10 cellular contexts compared by ENCODE assay signal in genomic region chr16:89407925-89408300, GRCh38.
DNase-seq lines count a peak whose midpoint lies in the region; ATAC-seq and TF ChIP-seq lines count a peak whose summit lies in the region.
"Had no signal": no experiment of that assay in that cellular context is flagged by ENCODE, and none has a peak within 500 bp of the region (broad histone marks: within the 10 kb centered on the region; RNA-seq: fewer than 3 reads in every experiment).

No MANE protein-coding gene starts in this region.

- TF ChIP-seq EP300 in esophagus muscularis mucosa (IDR thresholded peaks at IDR 0.05), result no peak

- TF ChIP-seq CTCF in RWPE2 (IDR thresholded peaks at IDR 0.05; ENCODE audit: poor library complexity, severe bottlenecking) (no peak), esophagus muscularis mucosa (IDR thresholded peaks at IDR 0.05) (no peak), nephron progenitor cell (IDR thresholded peaks at IDR 0.05) (no peak)

- H3K27me3 ChIP-seq in CD4-positive, CD25-positive, alpha-beta regulatory T cell (ENCODE audit: control insufficient read depth, insufficient read depth, low read length), result no peaks in the 10 kb centered on the region
- H3K27me3 ChIP-seq in RWPE2 (ENCODE audit: insufficient read depth, poor library complexity, severe bottlenecking), result no peaks in the 10 kb centered on the region
- no peaks in the 10 kb centered on the region for H3K27me3 ChIP-seq in esophagus muscularis mucosa

- H3K27ac Mint-ChIP-seq in CD4-positive, CD25-positive, alpha-beta regulatory T cell, result peak overlapping the region; percentile 90 to 96 (median 95)
- peak overlapping the region; percentile 97 for H3K27ac Mint-ChIP-seq in nephron progenitor cell

- no peaks in the 10 kb centered on the region for H3K9me3 Mint-ChIP-seq in CD4-positive, CD25-positive, alpha-beta regulatory T cell
- H3K9me3 Mint-ChIP-seq in nephron progenitor cell, result no peaks in the 10 kb centered on the region

- no peak for TF ChIP-seq POLR2A in esophagus muscularis mucosa (IDR thresholded peaks at IDR 0.05; ENCODE audit: low read depth)

- no peak for DNase-seq in CD4-positive, CD25-positive, alpha-beta regulatory T cell
- DNase-seq in RWPE2 (ENCODE audit: low spot score), result no peak
- DNase-seq in esophagus muscularis mucosa (ENCODE audit: extremely low spot score), result no peak
- no peak for DNase-seq in nephron progenitor cell
- DNase-seq in pons (ENCODE audit: low spot score), result no peak
- DNase-seq in NCI-H446 treated with DMSO at 0.1 percent for 48 hours (lab: John Stamatoyannopoulos, UW), result no peak
- no peak for DNase-seq in activated CD4-positive, CD25-positive, alpha-beta regulatory T cell (lab: John Stamatoyannopoulos, UW)
- no peak for DNase-seq in SW 1271 (lab: John Stamatoyannopoulos, UW)
- DNase-seq: EL; stimulated activated CD4-positive, alpha-beta T cell treated with anti-CD3 and anti-CD28 coated beads, Interleukin-4, amount 100 ng/mL, for 24 hours had no signal

- intact Hi-C loops in esophagus muscularis mucosa (cut with DNase I), result no loop called here

- peaks cover 43 to 93% (median 72%) of the 10 kb centered on the region in 4 donors for H3K4me1 Mint-ChIP-seq in CD4-positive, CD25-positive, alpha-beta regulatory T cell
- peaks cover 91% of the 10 kb centered on the region for H3K4me1 Mint-ChIP-seq in nephron progenitor cell

- H3K9me3 ChIP-seq in CD4-positive, CD25-positive, alpha-beta regulatory T cell (ENCODE audit: control insufficient read depth in 2 of 2, low read length in 2 of 2), result no peaks in the 10 kb centered on the region
- H3K9me3 ChIP-seq in RWPE2 (ENCODE audit: severe bottlenecking) (no peaks in the 10 kb centered on the region), esophagus muscularis mucosa (no peaks in the 10 kb centered on the region)

- peak overlapping the region; percentile 91 for H3K27ac ChIP-seq in CD4-positive, CD25-positive, alpha-beta regulatory T cell (ENCODE audit: insufficient read depth, low read length, poor library complexity, severe bottlenecking)
- H3K27ac ChIP-seq in RWPE2 (ENCODE audit: poor library complexity, severe bottlenecking) (peak overlapping the region; percentile 59), esophagus muscularis mucosa (replicated peaks in 1 of 4) (peak overlapping the region; percentile 40 to 72 (median 58))

- H3K4me1 ChIP-seq in CD4-positive, CD25-positive, alpha-beta regulatory T cell (ENCODE audit: control insufficient read depth, insufficient read depth, low read length, poor library complexity, severe bottlenecking), result peaks cover 99% of the 10 kb centered on the region
- H3K4me1 ChIP-seq in RWPE2 (ENCODE audit: insufficient read depth, poor library complexity, severe bottlenecking) (peaks cover 50% of the 10 kb centered on the region), esophagus muscularis mucosa (peaks cover 82 to 97% (median 95%) of the 10 kb centered on the region in 4 donors)

- WGBS in esophagus muscularis mucosa, result 72% methylated on average over 3 of the region's 5 CpGs

- peak overlapping the region; percentile 82 to 89 (median 84) for H3K4me3 Mint-ChIP-seq in CD4-positive, CD25-positive, alpha-beta regulatory T cell
- no peak overlapping the region for H3K4me3 Mint-ChIP-seq in nephron progenitor cell

- no peaks in the 10 kb centered on the region for H3K36me3 Mint-ChIP-seq in CD4-positive, CD25-positive, alpha-beta regulatory T cell
- H3K36me3 Mint-ChIP-seq in nephron progenitor cell (ENCODE audit: low read depth), result no peaks in the 10 kb centered on the region

- no peaks in the 10 kb centered on the region for H3K27me3 Mint-ChIP-seq in CD4-positive, CD25-positive, alpha-beta regulatory T cell
- peaks cover 9% of the 10 kb centered on the region for H3K27me3 Mint-ChIP-seq in nephron progenitor cell (ENCODE audit: low read depth, poor library complexity)

- no peaks in the 10 kb centered on the region for H3K36me3 ChIP-seq in CD4-positive, CD25-positive, alpha-beta regulatory T cell (ENCODE audit: control insufficient read depth, insufficient read depth, low read length)
- 0 out of 2 replicates have a peak, but pooled peaks cover 5% of the 10 kb centered on the region for H3K36me3 ChIP-seq in RWPE2 (ENCODE audit: low read depth)
- no peaks in the 10 kb centered on the region for H3K36me3 ChIP-seq in esophagus muscularis mucosa

- no peak for ATAC-seq in CD4-positive, CD25-positive, alpha-beta regulatory T cell (ENCODE audit: low read depth in 2 of 2)
- ATAC-seq in RWPE2 (ENCODE audit: low read depth), result no peak

- H3K4me3 ChIP-seq in CD4-positive, CD25-positive, alpha-beta regulatory T cell (ENCODE audit: low read depth, low read length), result peak overlapping the region; percentile 26
- no peak overlapping the region for H3K4me3 ChIP-seq in RWPE2 (ENCODE audit: severe bottlenecking)
- no peak overlapping the region for H3K4me3 ChIP-seq in esophagus muscularis mucosa
